In genomic region chr15:80730931-80731330, GRCh38 we compare ENCODE assay signal across 29 cellular contexts. TPM values are rescaled to one million over a fixed set of nuclear protein-coding genes. Genes with fewer than 3 reads are reported as not detected.
A peak's percentile ranks its signal among the peaks of the same experiment; 100 is the strongest.
DNase-seq lines count a peak whose midpoint lies in the region; ATAC-seq and TF ChIP-seq lines count a peak whose summit lies in the region.
"Had no signal": no experiment of that assay in that cellular context is flagged by ENCODE, and none has a peak within 500 bp of the region (broad histone marks: within the 10 kb centered on the region; RNA-seq: fewer than 3 reads in every experiment).

No MANE protein-coding gene starts in this region.

- no peak overlapping the region for H3K4me2 ChIP-seq in GM23338

- H3K79me2 ChIP-seq in GM23338 (replicated peaks; ENCODE audit: insufficient read depth) = peaks cover 25% of the 10 kb centered on the region
- H3K79me2 ChIP-seq: parathyroid adenoma had no signal

- H4K20me1 ChIP-seq in GM23338 (replicated peaks; ENCODE audit: insufficient read depth) = peaks cover 12% of the 10 kb centered on the region; the same call in 1 of the 2 replicates

- peaks cover 3% of the 10 kb centered on the region for H3K27me3 Mint-ChIP-seq in GM23338 (ENCODE audit: insufficient read depth, low read depth, poor library complexity)
- H3K27me3 Mint-ChIP-seq: activated CD4-positive, alpha-beta T cell treated with anti-CD3 and anti-CD28 coated beads, Interleukin-2, amount 10 ng/mL, durations not matched to agents 24 days and 14 days; central memory CD8-positive, alpha-beta T cell; stimulated activated memory B cell treated with anti-CD40 and anti-IgM and Interleukin-4, amounts not matched to agents 10 μg/mL and 1 μg/mL and 100 μg/mL, for 72 hours had no signal

- no peak for TF ChIP-seq CTCF in GM23338 (conservative IDR thresholded peaks at IDR 0.05; ENCODE audit: low read depth in 2 of 2)

- no peak overlapping the region for H2AFZ ChIP-seq in GM23338
- H2AFZ ChIP-seq: parathyroid adenoma had no signal

- ATAC-seq in HG02973 (IDR thresholded peaks at IDR 0.05; ENCODE audit: unreplicated experiment) (no peak), GM23338 (no peak)
- ATAC-seq: lower lobe of right lung; mucosa of descending colon; stimulated activated memory B cell treated with anti-CD40 and anti-IgM and Interleukin-4, amounts not matched to agents 10 μg/mL and 1 μg/mL and 100 μg/mL, for 72 hours had no signal

- H3K27me3 ChIP-seq in adipocyte (replicated peaks; ENCODE audit: control insufficient read depth, insufficient read depth, low read length) = no peaks in the 10 kb centered on the region
- no peaks in the 10 kb centered on the region for H3K27me3 ChIP-seq in GM23338 (ENCODE audit: insufficient read depth)
- H3K27me3 ChIP-seq: upper lobe of left lung had no signal

- H3K4me3 ChIP-seq in adipocyte (ENCODE audit: low read length) (no peak overlapping the region), GM23338 (no peak overlapping the region)
- H3K4me3 ChIP-seq: lower lobe of right lung, mucosa of descending colon, upper lobe of left lung had no signal

- no peaks in the 10 kb centered on the region for H3K9me3 ChIP-seq in adipocyte (ENCODE audit: control insufficient read depth, low read length)
- H3K9me3 ChIP-seq: lower lobe of right lung, mucosa of descending colon, upper lobe of left lung had no signal

- no peaks in the 10 kb centered on the region for H3F3A ChIP-seq in GM23338 (replicated peaks; ENCODE audit: low read depth)

- peaks cover 34% of the 10 kb centered on the region for H3K4me1 Mint-ChIP-seq in GM23338
- H3K4me1 Mint-ChIP-seq: activated CD4-positive, alpha-beta T cell treated with anti-CD3 and anti-CD28 coated beads, Interleukin-2, amount 10 ng/mL, durations not matched to agents 24 days and 14 days; activated naive CD8-positive, alpha-beta T cell treated with anti-CD3 and anti-CD28 coated beads, Interleukin-2, amount 10 ng/mL, durations not matched to agents 7 days and 5 days; stimulated activated memory B cell treated with anti-CD40 and anti-IgM and Interleukin-4, amounts not matched to agents 10 μg/mL and 1 μg/mL and 100 μg/mL, for 72 hours had no signal

- peaks cover 14% of the 10 kb centered on the region for H3K36me3 Mint-ChIP-seq in GM23338 (ENCODE audit: low read depth)
- H3K36me3 Mint-ChIP-seq: stimulated activated memory B cell treated with anti-CD40 and anti-IgM and Interleukin-4, amounts not matched to agents 10 μg/mL and 1 μg/mL and 100 μg/mL, for 72 hours had no signal

- DNase-seq in Ammon's horn (ENCODE audit: low spot score) = peak; percentile 51
- peak; percentile 32 for DNase-seq in GM03348 (ENCODE audit: low spot score)
- DNase-seq in adipocyte (ENCODE audit: low read depth) = peak; percentile 50
- DNase-seq in iris pigment epithelial cell (ENCODE audit: low read depth) = peak; percentile 43
- no peak for DNase-seq in NCI-H748 treated with DMSO at 0.1 percent for 48 hours (lab: John Stamatoyannopoulos, UW)
- no peak for DNase-seq in NCI-H1930 (lab: John Stamatoyannopoulos, UW)
- DNase-seq in GM23338 (ENCODE audit: low spot score) = no peak
- DNase-seq: activated CD4-positive, alpha-beta T cell treated with anti-CD3 and anti-CD28 coated beads, Interleukin-2, amount 10 ng/mL, durations not matched to agents 24 days and 14 days; activated effector memory CD4-positive, alpha-beta T cell treated with anti-CD3 and anti-CD28 coated beads, Interleukin-2, amount 50 U/mL, for 16 hours; activated naive CD8-positive, alpha-beta T cell treated with anti-CD3 and anti-CD28 coated beads, Interleukin-2, amount 10 ng/mL, durations not matched to agents 7 days and 5 days; activated T-cell treated with anti-CD3 and anti-CD28 coated beads, Interleukin-2, amount 50 U/mL, for 1 hour; COR-L47; DMS79; lower lobe of right lung; mucosa of descending colon; NCI-H1417 treated with DMSO at 0.1 percent for 48 hours; NCI-H2107; NCI-H82; nephron progenitor cell; OCI-M1; stimulated activated CD4-positive, alpha-beta T cell treated with anti-CD3 and anti-CD28 coated beads, Interleukin-4, amount 100 ng/mL, for 4 hours; substantia nigra; upper lobe of left lung; WERI-Rb-1 had no signal

- no peak overlapping the region for H3K27ac ChIP-seq in GM23338 (ENCODE audit: low read depth)
- H3K27ac ChIP-seq: lower lobe of right lung, parathyroid adenoma, WERI-Rb-1 had no signal

- H3K9me3 Mint-ChIP-seq in GM23338 = peaks cover 14% of the 10 kb centered on the region
- H3K9me3 Mint-ChIP-seq: activated CD4-positive, alpha-beta T cell treated with anti-CD3 and anti-CD28 coated beads, Interleukin-2, amount 10 ng/mL, durations not matched to agents 24 days and 14 days; central memory CD8-positive, alpha-beta T cell; stimulated activated memory B cell treated with anti-CD40 and anti-IgM and Interleukin-4, amounts not matched to agents 10 μg/mL and 1 μg/mL and 100 μg/mL, for 72 hours had no signal

- H3K36me3 ChIP-seq in adipocyte (ENCODE audit: control insufficient read depth, insufficient read depth, low read length, severe bottlenecking) (no peaks in the 10 kb centered on the region), GM23338 (ENCODE audit: insufficient read depth) (no peaks in the 10 kb centered on the region)
- H3K36me3 ChIP-seq: lower lobe of right lung, upper lobe of left lung, WERI-Rb-1 had no signal

- H3K27ac Mint-ChIP-seq in GM23338 = no peak overlapping the region; the same call in 1 of the 2 replicates
- H3K27ac Mint-ChIP-seq: activated CD4-positive, alpha-beta T cell treated with anti-CD3 and anti-CD28 coated beads, Interleukin-2, amount 10 ng/mL, durations not matched to agents 24 days and 14 days; activated naive CD8-positive, alpha-beta T cell treated with anti-CD3 and anti-CD28 coated beads, Interleukin-2, amount 10 ng/mL, durations not matched to agents 7 days and 5 days; nephron progenitor cell; stimulated activated memory B cell treated with anti-CD40 and anti-IgM and Interleukin-4, amounts not matched to agents 10 μg/mL and 1 μg/mL and 100 μg/mL, for 72 hours had no signal

- H3K9me2 ChIP-seq in GM23338 (ENCODE audit: insufficient read depth) = no peaks in the 10 kb centered on the region

- peaks cover 9% of the 10 kb centered on the region for H3K4me1 ChIP-seq in adipocyte (ENCODE audit: control insufficient read depth, insufficient read depth, low read length)
- no peaks in the 10 kb centered on the region for H3K4me1 ChIP-seq in GM23338 (ENCODE audit: insufficient read depth)
- H3K4me1 ChIP-seq: parathyroid adenoma had no signal

- H3K4me3 Mint-ChIP-seq in GM23338 = no peak overlapping the region
- H3K4me3 Mint-ChIP-seq: activated CD4-positive, alpha-beta T cell treated with anti-CD3 and anti-CD28 coated beads, Interleukin-2, amount 10 ng/mL, durations not matched to agents 24 days and 14 days; activated naive CD8-positive, alpha-beta T cell treated with anti-CD3 and anti-CD28 coated beads, Interleukin-2, amount 10 ng/mL, durations not matched to agents 7 days and 5 days; central memory CD8-positive, alpha-beta T cell; nephron progenitor cell; stimulated activated memory B cell treated with anti-CD40 and anti-IgM and Interleukin-4, amounts not matched to agents 10 μg/mL and 1 μg/mL and 100 μg/mL, for 72 hours had no signal

- no peak overlapping the region for H3K9ac ChIP-seq in adipocyte (ENCODE audit: low read length)
- H3K9ac ChIP-seq: parathyroid adenoma had no signal

TF ChIP-seq in GM23338, 12 proteins besides CTCF, POLR2A, EP300 and RAD21 (continues in another document):
- TF ChIP-seq, protein P1, sequence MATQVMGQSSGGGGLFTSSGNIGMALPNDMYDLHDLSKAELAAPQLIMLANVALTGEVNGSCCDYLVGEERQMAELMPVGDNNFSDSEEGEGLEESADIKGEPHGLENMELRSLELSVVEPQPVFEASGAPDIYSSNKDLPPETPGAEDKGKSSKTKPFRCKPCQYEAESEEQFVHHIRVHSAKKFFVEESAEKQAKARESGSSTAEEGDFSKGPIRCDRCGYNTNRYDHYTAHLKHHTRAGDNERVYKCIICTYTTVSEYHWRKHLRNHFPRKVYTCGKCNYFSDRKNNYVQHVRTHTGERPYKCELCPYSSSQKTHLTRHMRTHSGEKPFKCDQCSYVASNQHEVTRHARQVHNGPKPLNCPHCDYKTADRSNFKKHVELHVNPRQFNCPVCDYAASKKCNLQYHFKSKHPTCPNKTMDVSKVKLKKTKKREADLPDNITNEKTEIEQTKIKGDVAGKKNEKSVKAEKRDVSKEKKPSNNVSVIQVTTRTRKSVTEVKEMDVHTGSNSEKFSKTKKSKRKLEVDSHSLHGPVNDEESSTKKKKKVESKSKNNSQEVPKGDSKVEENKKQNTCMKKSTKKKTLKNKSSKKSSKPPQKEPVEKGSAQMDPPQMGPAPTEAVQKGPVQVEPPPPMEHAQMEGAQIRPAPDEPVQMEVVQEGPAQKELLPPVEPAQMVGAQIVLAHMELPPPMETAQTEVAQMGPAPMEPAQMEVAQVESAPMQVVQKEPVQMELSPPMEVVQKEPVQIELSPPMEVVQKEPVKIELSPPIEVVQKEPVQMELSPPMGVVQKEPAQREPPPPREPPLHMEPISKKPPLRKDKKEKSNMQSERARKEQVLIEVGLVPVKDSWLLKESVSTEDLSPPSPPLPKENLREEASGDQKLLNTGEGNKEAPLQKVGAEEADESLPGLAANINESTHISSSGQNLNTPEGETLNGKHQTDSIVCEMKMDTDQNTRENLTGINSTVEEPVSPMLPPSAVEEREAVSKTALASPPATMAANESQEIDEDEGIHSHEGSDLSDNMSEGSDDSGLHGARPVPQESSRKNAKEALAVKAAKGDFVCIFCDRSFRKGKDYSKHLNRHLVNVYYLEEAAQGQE (IDR thresholded peaks at IDR 0.05; ENCODE audit: unreplicated experiment) = no peak
- no peak for TF ChIP-seq POLR2AphosphoS5 (IDR thresholded peaks at IDR 0.05; ENCODE audit: low read depth)
- no peak for TF ChIP-seq EZH2 (IDR thresholded peaks at IDR 0.05; ENCODE audit: low read depth, unreplicated experiment)
- no peak for TF ChIP-seq JUNB (IDR thresholded peaks at IDR 0.05; ENCODE audit: unreplicated experiment)
- no peak for TF ChIP-seq STAT1 (IDR thresholded peaks at IDR 0.05; ENCODE audit: unreplicated experiment)
- no peak for TF ChIP-seq ZNF114 (CRISPR knock-in tag; IDR thresholded peaks at IDR 0.05)
- TF ChIP-seq ETS1 (IDR thresholded peaks at IDR 0.05) = no peak
- no peak for TF ChIP-seq CREB1 (CRISPR knock-in tag; IDR thresholded peaks at IDR 0.05; ENCODE audit: low read depth)

RNA-seq across cellular contexts. Expression of gene ABHD17C, which starts 35.8 kb away (rescaled TPM):
- 23.8 and 25.2 TPM in 2 replicates for total RNA-seq in GM23338 (2014; rRNA removed; shearing (Covaris generic))
- 9.1 and 11.3 TPM in 2 replicates for polyA plus RNA-seq in GM23338 (2016; fragmentation: Nextera tagmentation; extraction: Ambion mirVana)

RNA-seq across cellular contexts. Expression of gene CEMIP, which starts 48.2 kb away (rescaled TPM):
- total RNA-seq in GM23338 (2014; rRNA removed; shearing (Covaris generic)) = 2.1 and 4.1 TPM in 2 replicates
- 0.27 and 0.33 TPM in 2 replicates for polyA plus RNA-seq in GM23338 (2016; fragmentation: Nextera tagmentation; extraction: Ambion mirVana)
- total RNA-seq: activated CD4-positive, alpha-beta T cell treated with anti-CD3 and anti-CD28 coated beads, Interleukin-2, amount 10 ng/mL, durations not matched to agents 24 days and 14 days; activated CD8-positive, alpha-beta memory T cell treated with anti-CD3 and anti-CD28 coated beads for 36 hours had no signal

Comparison
In these comparisons a context has a peak if more than half of its experiments do, and no peak if none do; other contexts are left out.
1. DNase-seq: peak in Ammon's horn (single experiment), GM03348 (single experiment), adipocyte (single experiment) and iris pigment epithelial cell (single experiment); none in NCI-H748 treated with DMSO at 0.1 percent for 48 hours (single experiment), NCI-H1930 (0 of 2) and GM23338 (single experiment).